8 cellular contexts compared by ENCODE assay signal in genomic region chr1:25875856-25876692, GRCh38. TPM values are rescaled to one million over a fixed set of nuclear protein-coding genes. Genes with fewer than 3 reads are reported as not detected.
DNase-seq lines count a peak whose midpoint lies in the region; ATAC-seq and TF ChIP-seq lines count a peak whose summit lies in the region.

No MANE protein-coding gene starts in this region.

- peak overlapping the region in 5 of 6 donors; percentile 7 to 52 (median 36) for H3K27ac Mint-ChIP-seq in naive B cell

- no peak overlapping the region; the same call in 1 of the 2 replicates for H3K9ac ChIP-seq in KMS-11

- DNase-seq in effector CD8-positive, alpha-beta T cell (lab: John Stamatoyannopoulos, UW), result peak; percentile 32
- no peak for DNase-seq in naive B cell
- DNase-seq in COLO829 (ENCODE audit: low spot score), result no peak

- ATAC-seq in GM19023 (IDR thresholded peaks at IDR 0.05; ENCODE audit: unreplicated experiment) (peak; percentile 9), naive B cell (ENCODE audit: low read depth in 2 of 2) (peak; percentile 41 to 45), HG02981 (IDR thresholded peaks at IDR 0.05; ENCODE audit: unreplicated experiment) (no peak), HG02623 (IDR thresholded peaks at IDR 0.05; ENCODE audit: unreplicated experiment) (no peak), GM18517 (IDR thresholded peaks at IDR 0.05; ENCODE audit: unreplicated experiment) (no peak)

- H3K27ac ChIP-seq in KMS-11, result no peak overlapping the region

- peak overlapping the region; percentile 73 for H3K4me2 ChIP-seq in KMS-11

- H4K20me1 ChIP-seq in KMS-11 (ENCODE audit: insufficient read depth), result no peaks in the 10 kb centered on the region

- no peaks in the 10 kb centered on the region for H3K27me3 Mint-ChIP-seq in naive B cell

- H3K4me1 Mint-ChIP-seq in naive B cell, result peaks cover 16 to 29% (median 25%) of the 10 kb centered on the region in 3 donors

- H3K9me3 Mint-ChIP-seq in naive B cell, result no peaks in the 10 kb centered on the region

- TF ChIP-seq CTCF in KMS-11 (conservative IDR thresholded peaks at IDR 0.05; ENCODE audit: low read depth, low read length), result no peak

- H3K4me3 ChIP-seq in KMS-11 (IDR thresholded peaks at IDR 0.05; ENCODE audit: insufficient read depth, low read depth, low read length), result peak overlapping the region; percentile 63

- H3K36me3 ChIP-seq in KMS-11 (ENCODE audit: insufficient read depth), result no peaks in the 10 kb centered on the region

- peak overlapping the region; percentile 74 to 93 (median 86) for H3K4me3 Mint-ChIP-seq in naive B cell

- H3K4me1 ChIP-seq in KMS-11 (ENCODE audit: low read depth, poor library complexity, severe bottlenecking), result peaks cover 17% of the 10 kb centered on the region

- 0 out of 2 replicates have a peak, but pooled peaks cover 4% of the 10 kb centered on the region for H3K27me3 ChIP-seq in KMS-11 (ENCODE audit: insufficient read depth, low read depth)

- no peaks in the 10 kb centered on the region for H3K79me2 ChIP-seq in KMS-11 (ENCODE audit: insufficient read depth, low read depth)

- H3K36me3 Mint-ChIP-seq in naive B cell, result no peaks in the 10 kb centered on the region

- peak overlapping the region; percentile 76 for H2AFZ ChIP-seq in KMS-11 (ENCODE audit: low read depth)

RNA-seq across cellular contexts. Expression of gene PAQR7, which starts 0.6 kb away (rescaled TPM):
- polyA plus RNA-seq in naive B cell (ENCODE audit: low read depth in 6 of 6), result under 1 TPM in 4 of 6 donors, not detected in 2; 0.08 to 0.24 (median 0.12) TPM

RNA-seq across cellular contexts. Expression of gene AUNIP, which starts 16.8 kb away (rescaled TPM):
- under 1 TPM in 1 of 6 donors, not detected in 5; 0.15 TPM for polyA plus RNA-seq in naive B cell (ENCODE audit: low read depth in 6 of 6)

RNA-seq across cellular contexts. Expression of gene STMN1, which starts 30.1 kb away (rescaled TPM):
- 100 to 1,000 TPM; 109 to 169 (median 137) TPM for polyA plus RNA-seq in naive B cell (ENCODE audit: low read depth in 6 of 6)

RNA-seq across cellular contexts. Expression of gene MTFR1L, which starts 56.3 kb away (rescaled TPM):
- polyA plus RNA-seq in naive B cell (ENCODE audit: low read depth in 6 of 6), result 10 to 100 TPM; 31.9 to 70.8 (median 38.7) TPM

Comparison
In these comparisons a context has a peak if more than half of its experiments do, and no peak if none do; other contexts are left out.
1. ATAC-seq: peak in GM19023 (single experiment) and naive B cell (2 of 2); none in HG02981 (single experiment), HG02623 (single experiment) and GM18517 (single experiment).